Comparison of ENCODE assay signal across 8 cellular contexts in genomic region chr16:50354629-50355456, GRCh38. TPM values are rescaled to one million over a fixed set of nuclear protein-coding genes. Genes with fewer than 3 reads are reported as not detected.
DNase-seq lines count a peak whose midpoint lies in the region; ATAC-seq and TF ChIP-seq lines count a peak whose summit lies in the region.

No MANE protein-coding gene starts in this region.

- peak; percentile 55 for ATAC-seq in CD4-positive, alpha-beta T cell (ENCODE audit: poor library complexity)
- ATAC-seq in memory B cell (ENCODE audit: low read depth) (no peak), aorta (ENCODE audit: low FRiP score) (no peak), HG03571 (IDR thresholded peaks at IDR 0.05; ENCODE audit: unreplicated experiment) (no peak), HG03175 (IDR thresholded peaks at IDR 0.05; ENCODE audit: unreplicated experiment) (no peak)

- H3K36me3 Mint-ChIP-seq in CD4-positive, alpha-beta T cell (ENCODE audit: low read depth): peaks cover 83% of the 10 kb centered on the region
- H3K36me3 Mint-ChIP-seq in memory B cell: peaks cover 14% of the 10 kb centered on the region

- 74% methylated on average over 11 of the region's 11 CpGs for WGBS in aorta, 2 donors

- no peak for DNase-seq in CD4-positive, alpha-beta T cell
- DNase-seq in HT-29 (ENCODE audit: low spot score): peak; percentile 16
- DNase-seq in ascending aorta (ENCODE audit: low spot score in 2 of 2): no peak
- peak in 1 of 2 donors; percentile 21 for DNase-seq in memory B cell (ENCODE audit: low spot score in 2 of 2)
- no peak for DNase-seq in NCI-H446 treated with DMSO at 0.1 percent for 48 hours (lab: John Stamatoyannopoulos, UW)
- no peak for DNase-seq in aorta

- H3K27ac Mint-ChIP-seq in CD4-positive, alpha-beta T cell: peak overlapping the region; percentile 80
- H3K27ac Mint-ChIP-seq in memory B cell: peak overlapping the region; percentile 38

- peaks cover under 1 to 18% of the 10 kb centered on the region in 2 donors for H3K4me1 ChIP-seq in ascending aorta
- no peaks in the 10 kb centered on the region for H3K4me1 ChIP-seq in aorta (ENCODE audit: control insufficient read depth in 1 of 2, insufficient read depth in 2 of 2, low read length in 2 of 2)

- no peak overlapping the region for H3K27ac ChIP-seq in CD4-positive, alpha-beta T cell (ENCODE audit: low read depth, low read length)
- H3K27ac ChIP-seq in ascending aorta (peak overlapping the region; percentile 31 to 67), aorta (ENCODE audit: low read depth in 1 of 2, low read length in 2 of 2) (no peak overlapping the region)

- no peaks in the 10 kb centered on the region for H3K27me3 ChIP-seq in CD4-positive, alpha-beta T cell (ENCODE audit: control insufficient read depth, insufficient read depth, low read length)
- H3K27me3 ChIP-seq in ascending aorta: no peaks in the 10 kb centered on the region
- no peaks in the 10 kb centered on the region for H3K27me3 ChIP-seq in aorta (ENCODE audit: control insufficient read depth in 1 of 2, insufficient read depth in 2 of 2, low read length in 1 of 2)

- no peaks in the 10 kb centered on the region for H3K9me3 Mint-ChIP-seq in CD4-positive, alpha-beta T cell
- no peaks in the 10 kb centered on the region for H3K9me3 Mint-ChIP-seq in memory B cell

- peak; percentile 95 for TF ChIP-seq CTCF in CD4-positive, alpha-beta T cell (IDR thresholded peaks at IDR 0.05)
- peak; percentile 53 to 65 (median 56) for TF ChIP-seq CTCF in ascending aorta (IDR thresholded peaks at IDR 0.05)

- intact Hi-C loops in CD4-positive, alpha-beta T cell (cut with DNase I, micrococcal nuclease): loop anchor here (1.0 to 5.0 kb wide), 7 partner anchors 16 to 328 kb away; partner anchors contain the start of genes ADCY7 (in 2 of the 2) and CNEP1R1 (in 1 of the 2)
- intact Hi-C loops in ascending aorta (cut with DNase I) (no loop called here), aorta (cut with DNase I) (loop anchor here in 1 of 2 donors (2.0 kb wide), 1 partner anchor 28 kb away; no protein-coding TSS in a partner anchor)

- H3K4me3 ChIP-seq in ascending aorta (no peak overlapping the region), aorta (ENCODE audit: low read length in 2 of 2) (no peak overlapping the region)

- no peaks in the 10 kb centered on the region for H3K27me3 Mint-ChIP-seq in CD4-positive, alpha-beta T cell
- no peaks in the 10 kb centered on the region for H3K27me3 Mint-ChIP-seq in memory B cell

- H3K4me3 Mint-ChIP-seq in CD4-positive, alpha-beta T cell: no peak overlapping the region
- no peak overlapping the region for H3K4me3 Mint-ChIP-seq in memory B cell

- peaks cover 25 to 27% of the 10 kb centered on the region in 2 donors for H3K36me3 ChIP-seq in ascending aorta
- peaks cover 2 to 7% of the 10 kb centered on the region in 2 donors for H3K36me3 ChIP-seq in aorta (ENCODE audit: control insufficient read depth in 1 of 2, insufficient read depth in 2 of 2, low read length in 1 of 2)

- H3K9me3 ChIP-seq in CD4-positive, alpha-beta T cell (ENCODE audit: control insufficient read depth, low read length): no peaks in the 10 kb centered on the region
- no peaks in the 10 kb centered on the region for H3K9me3 ChIP-seq in ascending aorta
- H3K9me3 ChIP-seq in aorta (ENCODE audit: control insufficient read depth, low read length): no peaks in the 10 kb centered on the region

- POLR2A ChIA-PET in CD4-positive, alpha-beta T cell (lab: Charles Lee): interaction anchor here (0.8 to 7.6 kb wide), 17 partner anchors 12 to 452 kb away, joined by 3 to 90 read pairs (median 5); partner anchors contain the start of genes ADCY7, BRD7 and CNEP1R1

- H3K4me1 Mint-ChIP-seq in CD4-positive, alpha-beta T cell (ENCODE audit: low read depth): peaks cover 52% of the 10 kb centered on the region
- H3K4me1 Mint-ChIP-seq in memory B cell: peaks cover 4% of the 10 kb centered on the region

- CTCF ChIA-PET in CD4-positive, alpha-beta T cell (lab: Charles Lee): interaction anchor here (0.7 to 8.8 kb wide), 22 partner anchors 10 to 452 kb away, joined by 3 to 91 read pairs (median 5); partner anchors contain the start of gene BRD7

RNA-seq across cellular contexts. Expression of gene BRD7, which starts 13.9 kb away (rescaled TPM):
- 100 to 1,000 TPM in 1 of 2 experiments, 10 to 100 TPM in 1; 95.4 to 103 TPM for total RNA-seq in CD4-positive, alpha-beta T cell
- total RNA-seq in HT-29 (2014; rRNA removed; shearing (Covaris generic)): 50.0 and 62.7 TPM in 2 replicates
- total RNA-seq in ascending aorta (17.7 TPM), aorta (10 to 100 TPM; 64.2 to 90.2 TPM)
- 10 to 100 TPM; 37.7 to 53.3 TPM for polyA plus RNA-seq in aorta

Comparison
In these comparisons a context has a peak if more than half of its experiments do, and no peak if none do; other contexts are left out.
1. H3K27ac ChIP-seq: peak in ascending aorta (2 of 2); none in CD4-positive, alpha-beta T cell (single experiment) and aorta (0 of 2).